20 cellular contexts compared by ENCODE assay signal in genomic region chr1:211843507-211844298, GRCh38. TPM values are rescaled to one million over a fixed set of nuclear protein-coding genes. Genes with fewer than 3 reads are reported as not detected.
DNase-seq lines count a peak whose midpoint lies in the region; ATAC-seq, FAIRE-seq and TF ChIP-seq lines count a peak whose summit lies in the region.
"Had no signal": no experiment of that assay in that cellular context is flagged by ENCODE, and none has a peak within 500 bp of the region (broad histone marks: within the 10 kb centered on the region; RNA-seq: fewer than 3 reads in every experiment).

No MANE protein-coding gene starts in this region.

- CTCF ChIA-PET in Panc1 (lab: Charles Lee): no interaction called here

- POLR2A ChIA-PET in Panc1 (lab: Charles Lee): no interaction called here

- H3K9me3 ChIP-seq in Panc1 (ENCODE audit: control insufficient read depth, insufficient read depth, low read depth, low read length): no peaks in the 10 kb centered on the region
- no peaks in the 10 kb centered on the region for H3K9me3 ChIP-seq in left lung
- H3K9me3 ChIP-seq in small intestine (ENCODE audit: control insufficient read depth, low read depth): no peaks in the 10 kb centered on the region
- no peaks in the 10 kb centered on the region for H3K9me3 ChIP-seq in body of pancreas
- H3K9me3 ChIP-seq: esophagus squamous epithelium, heart right ventricle, Peyer's patch, right atrium auricular region, stomach had no signal

- H3K9me3 Mint-ChIP-seq in T-helper 2 cell treated with Interferon-gamma antibody and Interleukin-4, amounts not matched to agents 5 μg/mL and 100 μg/mL, for 36 hours: peaks cover 4% of the 10 kb centered on the region
- H3K9me3 Mint-ChIP-seq: GM23338, WTC11 had no signal

- H3K36me3 ChIP-seq in Panc1 (ENCODE audit: control insufficient read depth, insufficient read depth, low read length): no peaks in the 10 kb centered on the region
- no peaks in the 10 kb centered on the region for H3K36me3 ChIP-seq in left lung
- no peaks in the 10 kb centered on the region for H3K36me3 ChIP-seq in small intestine (ENCODE audit: control insufficient read depth in 2 of 2, insufficient read depth in 2 of 2, low read length in 2 of 2)
- H3K36me3 ChIP-seq in body of pancreas (replicated peaks in 1 of 2; ENCODE audit: insufficient read depth in 1 of 2, low read depth in 2 of 2): no peaks in the 10 kb centered on the region
- H3K36me3 ChIP-seq: esophagus squamous epithelium, heart right ventricle, Peyer's patch, right atrium auricular region, stomach had no signal

- DNase-seq in T-helper 2 cell treated with Interferon-gamma antibody and Interleukin-4, amounts not matched to agents 5 μg/mL and 100 μg/mL, for 36 hours (ENCODE audit: low spot score): no peak
- DNase-seq in T-helper 2 cell: no peak
- DNase-seq in GM12891 (ENCODE audit: insufficient read length, low spot score): no peak
- no peak for DNase-seq in Panc1 (ENCODE audit: low read depth, low spot score)
- DNase-seq in left lung: no peak
- no peak for DNase-seq in small intestine
- DNase-seq in retina: no peak
- no peak for DNase-seq in body of pancreas
- DNase-seq: activated naive CD4-positive, alpha-beta T cell; esophagus squamous epithelium; heart right ventricle; kidney; NCI-H2081; NCI-H524; Peyer's patch; stomach had no signal

- BruUV-seq in Panc1 (replicated peaks; lab: Mats Ljungman, UMichigan): no TSS peak

- in situ Hi-C loops in Panc1 (cut with HindIII; ENCODE audit: low pct_unique_long_range_greater_than_20kb, low sequenced_read_pairs): no loop called here

- peak; percentile 60 for ATAC-seq in Panc1
- peak; percentile 39 for ATAC-seq in left lung
- ATAC-seq in body of pancreas: no peak
- ATAC-seq: GM23338, heart right ventricle, WTC11 had no signal

- H3K4me1 ChIP-seq in Panc1 (ENCODE audit: control insufficient read depth, insufficient read depth, low read length): no peaks in the 10 kb centered on the region; the same call in 1 of the 2 replicates
- H3K4me1 ChIP-seq in left lung: peaks cover 0 to 11% of the 10 kb centered on the region in 2 donors
- peaks cover 0 to 7% of the 10 kb centered on the region in 2 donors for H3K4me1 ChIP-seq in small intestine (ENCODE audit: control insufficient read depth in 2 of 2, insufficient read depth in 1 of 2, low read depth in 1 of 2, low read length in 1 of 2)
- no peaks in the 10 kb centered on the region for H3K4me1 ChIP-seq in body of pancreas
- H3K4me1 ChIP-seq: Peyer's patch, right atrium auricular region had no signal

- H3K27me3 Mint-ChIP-seq in T-helper 2 cell treated with Interferon-gamma antibody and Interleukin-4, amounts not matched to agents 5 μg/mL and 100 μg/mL, for 36 hours (ENCODE audit: low read depth): peaks cover 6% of the 10 kb centered on the region

- TF ChIP-seq CTCF in Panc1 (IDR thresholded peaks at IDR 0.05) (no peak), left lung (IDR thresholded peaks at IDR 0.05) (no peak), body of pancreas (IDR thresholded peaks at IDR 0.05) (no peak)

- FAIRE-seq in GM12891 (lab: Jason Lieb, UNC) (peak; percentile 74), small intestine (lab: Jason Lieb, UNC) (no peak)
- FAIRE-seq: kidney had no signal

- H3K4me3 ChIP-seq in Panc1 (ENCODE audit: low read depth in 2 of 2, low read length in 2 of 2) (no peak overlapping the region), left lung (no peak overlapping the region), small intestine (ENCODE audit: low read depth in 1 of 2, low read length in 2 of 2) (no peak overlapping the region), body of pancreas (no peak overlapping the region)
- H3K4me3 ChIP-seq: esophagus squamous epithelium, GM23338, heart right ventricle, right atrium auricular region, stomach had no signal

- TF ChIP-seq POLR2A in GM12891 (IDR thresholded peaks at IDR 0.05; ENCODE audit: low read depth, low read length) (no peak), body of pancreas (IDR thresholded peaks at IDR 0.05) (no peak)

- peaks cover 24% of the 10 kb centered on the region for H3K4me1 Mint-ChIP-seq in T-helper 2 cell treated with Interferon-gamma antibody and Interleukin-4, amounts not matched to agents 5 μg/mL and 100 μg/mL, for 36 hours (ENCODE audit: low read depth)
- H3K4me1 Mint-ChIP-seq: brain, GM23338, WTC11 had no signal

- H3K27ac ChIP-seq in Panc1 (ENCODE audit: low read length): peak overlapping the region; percentile 13; the same call in 1 of the 2 replicates
- no peak overlapping the region for H3K27ac ChIP-seq in left lung
- H3K27ac ChIP-seq in small intestine (ENCODE audit: low read depth in 1 of 2, low read length in 1 of 2): no peak overlapping the region
- no peak overlapping the region for H3K27ac ChIP-seq in body of pancreas
- H3K27ac ChIP-seq: esophagus squamous epithelium, Peyer's patch, right atrium auricular region, stomach had no signal

- peak overlapping the region; percentile 27 for H3K4me3 Mint-ChIP-seq in T-helper 2 cell treated with Interferon-gamma antibody and Interleukin-4, amounts not matched to agents 5 μg/mL and 100 μg/mL, for 36 hours
- H3K4me3 Mint-ChIP-seq: brain, GM23338, WTC11 had no signal

- WGBS in small intestine, 3 donors: 77 to 85% (median 82%) methylated on average over 7 of the region's 7 CpGs
- WGBS in body of pancreas, 2 donors: 72 to 75% methylated on average over 7 of the region's 7 CpGs

- peaks cover 2% of the 10 kb centered on the region for H3K36me3 Mint-ChIP-seq in T-helper 2 cell treated with Interferon-gamma antibody and Interleukin-4, amounts not matched to agents 5 μg/mL and 100 μg/mL, for 36 hours (ENCODE audit: low read depth)
- H3K36me3 Mint-ChIP-seq: brain, WTC11 had no signal

- intact Hi-C loops in Panc1 (cut with micrococcal nuclease; ENCODE audit: unreplicated experiment): no loop called here
- intact Hi-C loops in left lung (cut with DNase I): no loop called here
- intact Hi-C loops in body of pancreas (cut with DNase I): no loop called here

- H3K27ac Mint-ChIP-seq in T-helper 2 cell treated with Interferon-gamma antibody and Interleukin-4, amounts not matched to agents 5 μg/mL and 100 μg/mL, for 36 hours: peak overlapping the region; percentile 84
- H3K27ac Mint-ChIP-seq: brain, GM23338, WTC11 had no signal

- no peaks in the 10 kb centered on the region for H3K27me3 ChIP-seq in Panc1 (ENCODE audit: control insufficient read depth, insufficient read depth, low read length)
- H3K27me3 ChIP-seq in left lung: no peaks in the 10 kb centered on the region
- H3K27me3 ChIP-seq in small intestine (ENCODE audit: control insufficient read depth in 2 of 2, insufficient read depth in 2 of 2, low read length in 2 of 2): peaks cover 0 to under 1% of the 10 kb centered on the region in 2 donors
- no peaks in the 10 kb centered on the region for H3K27me3 ChIP-seq in body of pancreas
- H3K27me3 ChIP-seq: esophagus squamous epithelium, Peyer's patch, right atrium auricular region, stomach had no signal

TF ChIP-seq in GM12891, 5 proteins besides CTCF, POLR2A, EP300 and RAD21:
- TF ChIP-seq POLR2AphosphoS5 (IDR thresholded peaks at IDR 0.05; ENCODE audit: low read depth, low read length) (no peak), SPI1 (IDR thresholded peaks at IDR 0.05; ENCODE audit: low read depth, low read length) (no peak), PAX5 (IDR thresholded peaks at IDR 0.05; ENCODE audit: insufficient read depth, low read length, severe bottlenecking) (no peak)

RNA-seq across cellular contexts. Expression of gene LPGAT1, which starts 13.1 kb away (rescaled TPM):
- 5.0 TPM for polyA plus RNA-seq in GM12891 (2012; ENCODE audit: low read depth, missing spikeins)
- 85.4 TPM for total RNA-seq in Panc1 (2021; ENCODE audit: unreplicated experiment)
- polyA plus RNA-seq in Panc1 (2012; ENCODE audit: insufficient read length): 31.2 TPM
- 10 to 100 TPM; 38.9 to 47.1 TPM for total RNA-seq in left lung
- 10 to 100 TPM; 13.4 to 23.2 (median 23.0) TPM for polyA plus RNA-seq in small intestine
- 10 to 100 TPM; 24.4 to 50.1 TPM for total RNA-seq in body of pancreas
